In genomic region chr17:4332296-4332970, GRCh38 we compare ENCODE assay signal across 1 cellular context.
TF ChIP-seq lines count a peak whose summit lies in the region.

No MANE protein-coding gene starts in this region.

TF ChIP-seq in IMR-90, 13 proteins besides CTCF, POLR2A, EP300 and RAD21 (continued from another document):
- TF ChIP-seq RFX5 (IDR thresholded peaks at IDR 0.05; ENCODE audit: low read depth, low read length) (no peak), USF2 (IDR thresholded peaks at IDR 0.05; ENCODE audit: low read depth, low read length) (no peak), NFE2L2 (IDR thresholded peaks at IDR 0.05; ENCODE audit: low read depth, low read length) (no peak), SMC3 (IDR thresholded peaks at IDR 0.05; ENCODE audit: low read depth, low read length) (no peak)
